ENCODE assay signal across 8 cellular contexts in the genomic region with DNA sequence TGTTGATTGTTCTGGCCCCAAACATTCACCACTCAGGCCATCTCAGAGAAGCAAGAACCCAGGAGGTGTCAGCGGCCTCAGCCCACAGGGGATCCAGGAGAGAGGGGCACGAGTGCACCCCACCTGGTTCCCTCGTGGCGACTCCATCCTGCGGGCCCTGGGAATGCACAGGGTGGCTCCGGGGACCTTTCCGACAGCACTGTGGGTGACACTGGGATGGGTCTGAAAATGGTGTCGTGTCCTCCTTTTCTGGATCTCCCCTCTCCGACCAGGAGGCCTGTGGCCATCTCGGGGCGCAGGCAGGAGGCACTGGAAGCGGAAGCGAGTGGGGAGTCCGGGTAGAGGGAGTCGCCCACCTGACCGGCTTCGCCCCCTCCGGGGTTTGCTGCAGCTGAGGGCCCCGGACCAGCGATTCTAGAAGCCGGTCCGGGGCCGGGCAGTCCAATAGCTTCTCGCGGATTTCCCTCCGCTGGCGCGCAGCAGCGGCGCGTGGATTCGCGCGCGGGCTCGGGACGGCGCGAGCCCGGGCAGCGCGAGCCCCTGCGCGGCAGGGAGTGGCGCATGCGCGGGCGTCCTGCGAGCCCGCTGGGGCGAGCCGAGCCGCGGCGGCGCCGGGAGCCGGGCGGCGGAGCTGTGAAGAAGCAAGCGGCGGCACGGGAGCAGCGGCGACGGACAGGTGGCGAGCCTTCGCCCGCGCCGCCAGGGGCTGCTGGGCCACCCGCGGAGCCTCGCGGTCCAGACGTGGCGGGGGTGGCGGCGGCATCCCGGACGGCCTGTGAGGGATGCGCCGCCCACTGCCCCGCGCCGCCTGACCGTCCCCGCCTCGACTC. TPM values are rescaled to one million over a fixed set of nuclear protein-coding genes. Genes with fewer than 3 reads are reported as not detected.
DNase-seq lines count a peak whose midpoint lies in the region; ATAC-seq and TF ChIP-seq lines count a peak whose summit lies in the region.

A gene with protein sequence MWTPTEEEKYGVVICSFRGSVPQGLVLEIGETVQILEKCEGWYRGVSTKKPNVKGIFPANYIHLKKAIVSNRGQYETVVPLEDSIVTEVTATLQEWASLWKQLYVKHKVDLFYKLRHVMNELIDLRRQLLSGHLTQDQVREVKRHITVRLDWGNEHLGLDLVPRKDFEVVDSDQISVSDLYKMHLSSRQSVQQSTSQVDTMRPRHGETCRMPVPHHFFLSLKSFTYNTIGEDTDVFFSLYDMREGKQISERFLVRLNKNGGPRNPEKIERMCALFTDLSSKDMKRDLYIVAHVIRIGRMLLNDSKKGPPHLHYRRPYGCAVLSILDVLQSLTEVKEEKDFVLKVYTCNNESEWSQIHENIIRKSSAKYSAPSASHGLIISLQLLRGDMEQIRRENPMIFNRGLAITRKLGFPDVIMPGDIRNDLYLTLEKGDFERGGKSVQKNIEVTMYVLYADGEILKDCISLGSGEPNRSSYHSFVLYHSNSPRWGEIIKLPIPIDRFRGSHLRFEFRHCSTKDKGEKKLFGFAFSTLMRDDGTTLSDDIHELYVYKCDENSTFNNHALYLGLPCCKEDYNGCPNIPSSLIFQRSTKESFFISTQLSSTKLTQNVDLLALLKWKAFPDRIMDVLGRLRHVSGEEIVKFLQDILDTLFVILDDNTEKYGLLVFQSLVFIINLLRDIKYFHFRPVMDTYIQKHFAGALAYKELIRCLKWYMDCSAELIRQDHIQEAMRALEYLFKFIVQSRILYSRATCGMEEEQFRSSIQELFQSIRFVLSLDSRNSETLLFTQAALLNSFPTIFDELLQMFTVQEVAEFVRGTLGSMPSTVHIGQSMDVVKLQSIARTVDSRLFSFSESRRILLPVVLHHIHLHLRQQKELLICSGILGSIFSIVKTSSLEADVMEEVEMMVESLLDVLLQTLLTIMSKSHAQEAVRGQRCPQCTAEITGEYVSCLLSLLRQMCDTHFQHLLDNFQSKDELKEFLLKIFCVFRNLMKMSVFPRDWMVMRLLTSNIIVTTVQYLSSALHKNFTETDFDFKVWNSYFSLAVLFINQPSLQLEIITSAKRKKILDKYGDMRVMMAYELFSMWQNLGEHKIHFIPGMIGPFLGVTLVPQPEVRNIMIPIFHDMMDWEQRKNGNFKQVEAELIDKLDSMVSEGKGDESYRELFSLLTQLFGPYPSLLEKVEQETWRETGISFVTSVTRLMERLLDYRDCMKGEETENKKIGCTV (N-terminal part only) (plus strand): TSS at position 579 of the 830 bp plus-strand sequence. CDS start 337 bp downstream, outside the sequence.

- no peak for TF ChIP-seq POLR2A in erythroblast (IDR thresholded peaks at IDR 0.05; ENCODE audit: low read length)

- peak; percentile 69 for ATAC-seq in GM19025 (IDR thresholded peaks at IDR 0.05; ENCODE audit: low read depth, unreplicated experiment)

- peaks cover 65% of the 10 kb centered on the region for H3K27me3 ChIP-seq in ACC112 (ENCODE audit: insufficient read depth, low read length)

- peaks cover 11% of the 10 kb centered on the region for H3K4me1 ChIP-seq in ACC112 (ENCODE audit: control insufficient read depth, insufficient read depth, low read length, unreplicated experiment)

- H3K27ac ChIP-seq in ACC112 (ENCODE audit: low read depth, low read length): no peak within 1 kb of the TSS

- H3K4me3 ChIP-seq in ACC112 (ENCODE audit: low read depth, low read length): peak within 1 kb of the TSS; percentile 69

- H3K36me3 ChIP-seq in ACC112 (ENCODE audit: insufficient read depth, low read length): no peaks in the 10 kb centered on the region

- no peaks in the 10 kb centered on the region for H3K79me2 ChIP-seq in ACC112 (ENCODE audit: control insufficient read depth, insufficient read depth, low read length, unreplicated experiment)

- DNase-seq in NCI-H2196 treated with DMSO at 0.1 percent for 48 hours (lab: John Stamatoyannopoulos, UW; ENCODE audit: unreplicated experiment): peak; percentile 4
- peak; percentile 74 for DNase-seq in activated T-cell treated with anti-CD3 and anti-CD28 coated beads, Interleukin-2, amount 50 U/mL, for 1 hour
- DNase-seq in erythroblast (lab: John Stamatoyannopoulos, UW): peak; percentile 42 to 53
- peak; percentile 57 for DNase-seq in myocyte (ENCODE audit: low read depth)
- DNase-seq in stimulated activated naive CD4-positive, alpha-beta T cell (lab: John Stamatoyannopoulos, UW): peak; percentile 30 to 68 (median 44)
- no peak for DNase-seq in GOT3 (lab: John Stamatoyannopoulos, UW)

- peak within 1 kb of the TSS; percentile 84 for H2AFZ ChIP-seq in ACC112 (ENCODE audit: low read length, unreplicated experiment)

RNA-seq across cellular contexts. Expression of the gene that starts here (rescaled TPM):
- total RNA-seq in myocyte: 1.3 and 1.4 TPM in 2 replicates
- polyA plus RNA-seq in myocyte (2012): 2.5 TPM
